ENCODE assay signal across 8 cellular contexts in the genomic region with DNA sequence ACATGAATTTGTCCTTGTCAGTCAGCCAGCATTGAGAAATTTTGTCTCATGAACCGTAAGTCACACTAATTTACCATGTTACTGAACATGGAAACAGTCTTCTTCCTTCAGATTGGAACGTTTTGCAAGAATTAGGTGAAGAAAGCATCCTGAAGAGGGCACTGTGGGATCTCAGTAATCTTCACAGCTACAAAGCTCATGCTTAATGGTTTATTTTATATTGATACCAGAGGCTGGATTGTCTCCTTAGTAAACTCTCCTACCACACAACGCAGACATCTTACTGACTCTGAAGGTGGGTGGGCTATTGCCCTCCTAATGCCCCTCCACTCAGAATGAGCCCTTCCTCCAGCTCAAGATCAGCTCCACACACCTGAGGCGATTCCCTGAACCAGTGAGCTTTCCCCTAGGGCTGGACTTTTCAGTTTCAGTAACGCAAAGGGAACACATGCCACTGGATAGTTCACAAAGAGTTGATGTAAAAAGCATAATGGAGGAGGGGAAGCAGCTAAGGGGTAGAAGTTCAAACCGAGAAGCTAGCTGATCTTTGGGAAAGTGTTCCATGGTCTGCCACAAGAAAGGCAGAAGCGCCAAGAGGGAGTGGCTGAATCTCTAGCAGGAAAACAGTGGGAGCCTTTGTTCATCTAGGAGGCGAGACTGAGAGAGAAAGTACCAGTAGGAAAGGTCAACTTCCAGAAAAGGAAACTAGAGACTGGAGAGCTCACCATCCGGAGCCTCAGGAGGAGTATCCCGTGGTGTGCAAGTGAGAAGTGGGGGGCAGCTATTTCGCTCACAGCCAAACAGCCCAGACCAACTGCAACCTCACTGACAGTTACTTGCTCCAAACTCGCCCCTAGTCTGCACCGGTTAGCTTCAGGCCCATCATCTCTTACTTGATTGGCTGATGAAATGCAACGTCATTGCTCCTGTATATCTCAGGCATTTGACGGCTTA. TPM values are rescaled to one million over a fixed set of nuclear protein-coding genes. Genes with fewer than 3 reads are reported as not detected.
A peak's percentile ranks its signal among the peaks of the same experiment; 100 is the strongest.
DNase-seq lines count a peak whose midpoint lies in the region; ATAC-seq and TF ChIP-seq lines count a peak whose summit lies in the region.

A gene (minus strand): TSS at position 849 of the 954 bp plus-strand sequence. CDS start 7,425 bp downstream, outside the sequence.

- peak within 1 kb of the TSS; percentile 37 for H3K9ac ChIP-seq in skeletal muscle satellite cell (ENCODE audit: low read depth, low read length)

- H3K4me2 ChIP-seq in DOHH2 (ENCODE audit: low read length): peak within 1 kb of the TSS; percentile 79
- peak within 1 kb of the TSS; percentile 77 for H3K4me2 ChIP-seq in skeletal muscle satellite cell (ENCODE audit: low read length)

- H3K27ac Mint-ChIP-seq in immature natural killer cell: no peak within 1 kb of the TSS

- peaks cover 12% of the 10 kb centered on the region for H3F3A ChIP-seq in DOHH2 (ENCODE audit: control insufficient read depth, insufficient read depth)

- peaks cover 2 to 7% (median 3%) of the 10 kb centered on the region in 3 donors for H3K27me3 Mint-ChIP-seq in immature natural killer cell (ENCODE audit: low read depth in 3 of 3)

- no peaks in the 10 kb centered on the region for H4K20me1 ChIP-seq in DOHH2 (ENCODE audit: control insufficient read depth, insufficient read depth, low read depth, low read length)

- peaks cover 52% of the 10 kb centered on the region for H3K4me1 ChIP-seq in DOHH2 (ENCODE audit: control insufficient read depth, low read length)
- H3K4me1 ChIP-seq in skeletal muscle satellite cell (ENCODE audit: control insufficient read depth, insufficient read depth, low read length): no peaks in the 10 kb centered on the region

- peaks cover 3% of the 10 kb centered on the region; the same call in 1 of the 2 replicates for H3K9me3 ChIP-seq in DOHH2 (ENCODE audit: control insufficient read depth, insufficient read depth, low read length)
- H3K9me3 ChIP-seq in skeletal muscle satellite cell (replicated peaks; ENCODE audit: low read length): no peaks in the 10 kb centered on the region

- H3K9me2 ChIP-seq in DOHH2 (replicated peaks; ENCODE audit: control insufficient read depth, low read length): no peaks in the 10 kb centered on the region

- no peaks in the 10 kb centered on the region for H3K79me2 ChIP-seq in DOHH2 (ENCODE audit: control insufficient read depth, low read length)

- peak within 1 kb of the TSS; percentile 58 for H3K27ac ChIP-seq in DOHH2 (ENCODE audit: low read depth, low read length)

- H3K9me3 Mint-ChIP-seq in immature natural killer cell: no peaks in the 10 kb centered on the region

- ATAC-seq in GM21528 (IDR thresholded peaks at IDR 0.05; ENCODE audit: low FRiP score, unreplicated experiment) (peak; percentile 43), HG02840 (IDR thresholded peaks at IDR 0.05; ENCODE audit: low FRiP score, unreplicated experiment) (no peak)

- DNase-seq in SIG-M5 treated with dmso at 0.1 percent for 504 hours (lab: John Stamatoyannopoulos, UW; ENCODE audit: unreplicated experiment) (peak; percentile 78), cardiac fibroblast (ENCODE audit: low read depth in 2 of 2) (peak; percentile 91), immature natural killer cell (peak; percentile 30 to 36 (median 35))

- H3K4me3 ChIP-seq in DOHH2 (ENCODE audit: low read length) (peak within 1 kb of the TSS; percentile 68), cardiac fibroblast (replicated peaks in 1 of 2; ENCODE audit: low read depth in 2 of 2, low read length in 2 of 2) (peak within 1 kb of the TSS; percentile 47 to 52), skeletal muscle satellite cell (ENCODE audit: low read length) (peak within 1 kb of the TSS; percentile 57)

- H3K27me3 ChIP-seq in DOHH2 (ENCODE audit: control insufficient read depth, low read length): no peaks in the 10 kb centered on the region
- no peaks in the 10 kb centered on the region for H3K27me3 ChIP-seq in skeletal muscle satellite cell (ENCODE audit: control insufficient read depth, insufficient read depth, low read length)

- peaks cover 25 to 28% of the 10 kb centered on the region in 2 donors for H3K4me1 Mint-ChIP-seq in immature natural killer cell

- TF ChIP-seq CTCF in DOHH2 (IDR thresholded peaks at IDR 0.05; ENCODE audit: low read depth, low read length, poor library complexity, severe bottlenecking) (peak; percentile 65), LNCAP (IDR thresholded peaks at IDR 0.05) (peak; percentile 67), cardiac fibroblast (IDR thresholded peaks at IDR 0.05; ENCODE audit: low read depth, low read length) (peak; percentile 63)

- H3K4me3 Mint-ChIP-seq in immature natural killer cell: peak within 1 kb of the TSS in 3 of 5 donors; percentile 56 to 72 (median 63)

- H3K36me3 ChIP-seq in DOHH2 (ENCODE audit: control insufficient read depth, low read length) (no peaks in the 10 kb centered on the region; the same call in 1 of the 2 replicates), skeletal muscle satellite cell (ENCODE audit: insufficient read depth, low read length) (no peaks in the 10 kb centered on the region)

- H3K36me3 Mint-ChIP-seq in immature natural killer cell: no peaks in the 10 kb centered on the region

RNA-seq across cellular contexts. Expression of the gene that starts here (rescaled TPM):
- polyA plus RNA-seq in immature natural killer cell: not detected
- not detected in 2 replicates for total RNA-seq in skeletal muscle satellite cell (2012; rRNA removed)

Comparison
In these comparisons a context has a peak if more than half of its experiments do, and no peak if none do; other contexts are left out.
1. Peak in DNase-seq in immature natural killer cell; RNA of the gene not detected or under 1 TPM.
2. DNase-seq: peak in every context shown above with its lines; median percentile 91 in cardiac fibroblast; 78 in SIG-M5 treated with dmso at 0.1 percent for 504 hours; 35 in immature natural killer cell.